10 cellular contexts compared by ENCODE assay signal in genomic region chr10:13206546-13207443, GRCh38. TPM values are rescaled to one million over a fixed set of nuclear protein-coding genes. Genes with fewer than 3 reads are reported as not detected.
DNase-seq lines count a peak whose midpoint lies in the region; ATAC-seq, FAIRE-seq and TF ChIP-seq lines count a peak whose summit lies in the region.
"Had no signal": no experiment of that assay in that cellular context is flagged by ENCODE, and none has a peak within 500 bp of the region (broad histone marks: within the 10 kb centered on the region; RNA-seq: fewer than 3 reads in every experiment).

No MANE protein-coding gene starts in this region.

- dilution Hi-C loops in keratinocyte (cut with MboI; ENCODE audit: extremely low pct_ligation_motif_present, low sequenced_read_pairs) = no loop called here

- ATAC-seq in natural killer cell = no peak

- intact Hi-C loops in A673 (cut with micrococcal nuclease; ENCODE audit: unreplicated experiment) = no loop called here
- intact Hi-C loops in natural killer cell (cut with micrococcal nuclease) = no loop called here

- DNase-seq in A673 (ENCODE audit: low spot score) = peak; percentile 23
- peak; percentile 68 for DNase-seq in GM23248
- peak; percentile 53 for DNase-seq in amniotic epithelial cell (ENCODE audit: low read depth)
- no peak for DNase-seq in keratinocyte (ENCODE audit: low read depth, low spot score)
- DNase-seq in natural killer cell = no peak
- DNase-seq in DMS79 (lab: John Stamatoyannopoulos, UW) = no peak
- DNase-seq in hippocampal formation (lab: John Stamatoyannopoulos, UW) = no peak
- DNase-seq in activated CD4-positive, alpha-beta T cell treated with anti-CD3 and anti-CD28 coated beads, Interleukin-2, amount 50 U/mL, for 1 hour = no peak
- DNase-seq: activated CD4-positive, alpha-beta memory T cell treated with anti-CD3 and anti-CD28 coated beads, Interleukin-2, amount 10 ng/mL, durations not matched to agents 7 days and 5 days had no signal

- POLR2A ChIA-PET in A673 (lab: Charles Lee; ENCODE audit: low non-redundant PET) = no interaction called here

- no peak overlapping the region for H3K4me2 ChIP-seq in GM23248 (ENCODE audit: unreplicated experiment)
- no peak overlapping the region for H3K4me2 ChIP-seq in keratinocyte (ENCODE audit: control insufficient read depth, extremely low read depth, insufficient read depth, low read depth, low read length)

- no peaks in the 10 kb centered on the region for H3F3A ChIP-seq in GM23248 (ENCODE audit: insufficient read depth)

- H3K27me3 Mint-ChIP-seq in natural killer cell (ENCODE audit: low read depth in 2 of 2) = no peaks in the 10 kb centered on the region
- H3K27me3 Mint-ChIP-seq: activated CD4-positive, alpha-beta memory T cell treated with anti-CD3 and anti-CD28 coated beads, Interleukin-2, amount 10 ng/mL, durations not matched to agents 7 days and 5 days had no signal

- CTCF ChIA-PET in A673 (lab: Charles Lee) = interaction anchor here (0.6 to 0.7 kb wide), 3 partner anchors 40 to 586 kb away, joined by 3 to 4 read pairs (median 3); no protein-coding TSS in a partner anchor

- H3K27ac Mint-ChIP-seq in natural killer cell = no peak overlapping the region
- H3K27ac Mint-ChIP-seq: activated CD4-positive, alpha-beta memory T cell treated with anti-CD3 and anti-CD28 coated beads, Interleukin-2, amount 10 ng/mL, durations not matched to agents 7 days and 5 days had no signal

- no peak overlapping the region for H3K27ac ChIP-seq in A673 (ENCODE audit: low read depth, low read length, poor library complexity, severe bottlenecking)
- H3K27ac ChIP-seq in GM23248 = no peak overlapping the region
- H3K27ac ChIP-seq in keratinocyte (ENCODE audit: control insufficient read depth, insufficient read depth, low read length) = no peak overlapping the region

- no peaks in the 10 kb centered on the region for H3K9me3 ChIP-seq in A673 (ENCODE audit: low read depth, low read length, poor library complexity, severe bottlenecking)
- no peaks in the 10 kb centered on the region for H3K9me3 ChIP-seq in GM23248 (ENCODE audit: low read depth)
- H3K9me3 ChIP-seq in keratinocyte (ENCODE audit: control insufficient read depth, low read depth, low read length) = no peaks in the 10 kb centered on the region

- H3K4me1 Mint-ChIP-seq in natural killer cell = no peaks in the 10 kb centered on the region
- H3K4me1 Mint-ChIP-seq: activated CD4-positive, alpha-beta memory T cell treated with anti-CD3 and anti-CD28 coated beads, Interleukin-2, amount 10 ng/mL, durations not matched to agents 7 days and 5 days had no signal

- H3K9ac ChIP-seq in GM23248 = no peak overlapping the region
- H3K9ac ChIP-seq in keratinocyte (ENCODE audit: control insufficient read depth, extremely low read depth, insufficient read depth, low read length) = no peak overlapping the region

- H3K9me2 ChIP-seq in GM23248 (ENCODE audit: insufficient read depth) = no peaks in the 10 kb centered on the region

- no peak for FAIRE-seq in keratinocyte (lab: Jason Lieb, UNC)

- H3K36me3 Mint-ChIP-seq in natural killer cell = no peaks in the 10 kb centered on the region

- TF ChIP-seq CTCF in A673 (conservative IDR thresholded peaks at IDR 0.05; ENCODE audit: low read depth, low read length) (peak; percentile 61), keratinocyte (optimal IDR thresholded peaks at IDR 0.05 in 1 of 3, IDR thresholded peaks at IDR 0.05 in 1 of 3, conservative IDR thresholded peaks at IDR 0.05 in 1 of 3; ENCODE audit: extremely low read depth in 1 of 3, insufficient read depth in 2 of 3, low read length in 3 of 3) (peak in 2 of 3 experiments; percentile 27 to 59), natural killer cell (IDR thresholded peaks at IDR 0.05) (no peak)

- H3K79me2 ChIP-seq in GM23248 (ENCODE audit: insufficient read depth) (no peaks in the 10 kb centered on the region), keratinocyte (ENCODE audit: control insufficient read depth, insufficient read depth, low read length) (no peaks in the 10 kb centered on the region)

- H2AFZ ChIP-seq in GM23248 = no peak overlapping the region
- no peak overlapping the region for H2AFZ ChIP-seq in keratinocyte (ENCODE audit: control insufficient read depth, low read length)

- H4K20me1 ChIP-seq in GM23248 (ENCODE audit: insufficient read depth) (no peaks in the 10 kb centered on the region), keratinocyte (ENCODE audit: control insufficient read depth, extremely low read depth, insufficient read depth, low read length) (no peaks in the 10 kb centered on the region)

- H3K4me1 ChIP-seq in A673 (ENCODE audit: insufficient read depth, low read length, poor library complexity, severe bottlenecking) (no peaks in the 10 kb centered on the region), GM23248 (ENCODE audit: insufficient read depth) (no peaks in the 10 kb centered on the region), keratinocyte (ENCODE audit: control insufficient read depth, extremely low read depth, insufficient read depth, low read length) (no peaks in the 10 kb centered on the region)

- H3K36me3 ChIP-seq in A673 (ENCODE audit: insufficient read depth, low read length, poor library complexity, severe bottlenecking) = peaks cover 62% of the 10 kb centered on the region
- no peaks in the 10 kb centered on the region for H3K36me3 ChIP-seq in GM23248 (ENCODE audit: low read depth)
- peaks cover 0 to 10% of the 10 kb centered on the region in 2 experiments for H3K36me3 ChIP-seq in keratinocyte (ENCODE audit: control insufficient read depth in 2 of 2, extremely low read depth in 1 of 2, insufficient read depth in 2 of 2, low read length in 2 of 2)

- no peak overlapping the region for H3K4me3 ChIP-seq in A673 (ENCODE audit: low read depth, low read length, poor library complexity, severe bottlenecking)
- H3K4me3 ChIP-seq in GM23248 = no peak overlapping the region
- H3K4me3 ChIP-seq in keratinocyte (ENCODE audit: control insufficient read depth in 2 of 3, extremely low read depth in 1 of 3, insufficient read depth in 2 of 3, low read depth in 1 of 3, low read length in 3 of 3) = no peak overlapping the region
- H3K4me3 ChIP-seq: lung had no signal

- in situ Hi-C loops in GM23248 (cut with MboI) = no loop called here

- no TSS peak for BruUV-seq in A673 (replicated peaks; lab: Mats Ljungman, UMichigan)

- H3K4me3 Mint-ChIP-seq in natural killer cell = no peak overlapping the region
- H3K4me3 Mint-ChIP-seq: activated CD4-positive, alpha-beta memory T cell treated with anti-CD3 and anti-CD28 coated beads, Interleukin-2, amount 10 ng/mL, durations not matched to agents 7 days and 5 days had no signal

- WGBS in GM23248 (ENCODE audit: low coverage in 1 of 2, low lambda C conversion rate in 2 of 2, missing lambda C conversion rate in 2 of 2), 2 experiments = 68 to 74% methylated on average over 5 of the region's 5 CpGs

- H3K27me3 ChIP-seq in A673 (replicated peaks; ENCODE audit: insufficient read depth, low read depth, low read length, poor library complexity) (no peaks in the 10 kb centered on the region), GM23248 (replicated peaks; ENCODE audit: insufficient read depth) (no peaks in the 10 kb centered on the region), keratinocyte (ENCODE audit: control insufficient read depth, extremely low read depth, insufficient read depth, low read length) (no peaks in the 10 kb centered on the region)

- no peaks in the 10 kb centered on the region for H3K9me1 ChIP-seq in keratinocyte (ENCODE audit: control insufficient read depth, extremely low read depth, insufficient read depth, low read length)

- no peaks in the 10 kb centered on the region for H3K9me3 Mint-ChIP-seq in natural killer cell
- H3K9me3 Mint-ChIP-seq: activated CD4-positive, alpha-beta memory T cell treated with anti-CD3 and anti-CD28 coated beads, Interleukin-2, amount 10 ng/mL, durations not matched to agents 7 days and 5 days had no signal

RNA-seq across cellular contexts. Expression of gene UCMA, which starts 27.4 kb away (rescaled TPM):
- total RNA-seq in A673 (2021) (not detected in 2 replicates), natural killer cell (not detected)
- not detected in 2 replicates for total RNA-seq in GM23248 (2014; rRNA removed; shearing (Covaris generic))
- polyA plus RNA-seq in GM23248 (2016; fragmentation: Nextera tagmentation; extraction: Ambion mirVana) (not detected in 2 replicates), keratinocyte (not detected in 3 replicates)
- not detected for polyA plus RNA-seq in keratinocyte (2011; ENCODE audit: low read depth)
- polyA plus RNA-seq in keratinocyte (2011; cell fraction: cytosol; rRNA removed) = not detected in 2 replicates
- polyA plus RNA-seq in keratinocyte (2011; cell fraction: nucleus; rRNA removed) = not detected in 2 replicates
- polyA plus RNA-seq in keratinocyte (2012; ENCODE audit: low replicate concordance) = not detected in 2 replicates
- not detected in 3 replicates for polyA minus RNA-seq in keratinocyte
- polyA minus RNA-seq in keratinocyte (2011; cell fraction: cytosol; rRNA and poly(A)+ RNA removed) = not detected
- not detected in 2 replicates for polyA minus RNA-seq in keratinocyte (2011; cell fraction: nucleus; rRNA and poly(A)+ RNA removed)
- total RNA-seq: activated CD4-positive, alpha-beta memory T cell treated with anti-CD3 and anti-CD28 coated beads, Interleukin-2, amount 10 ng/mL, durations not matched to agents 7 days and 5 days had no signal
- polyA plus RNA-seq: lung had no signal

RNA-seq across cellular contexts. Expression of gene MCM10, which starts 45.4 kb away (rescaled TPM):
- total RNA-seq in A673 (2021) (89.3 and 97.5 TPM in 2 replicates), natural killer cell (1 to 10 TPM in 2 of 3 donors, under 1 TPM in 1; 0.73 to 2.9 (median 1.3) TPM)
- 3.4 and 5.2 TPM in 2 replicates for total RNA-seq in GM23248 (2014; rRNA removed; shearing (Covaris generic))
- polyA plus RNA-seq in GM23248 (2016; fragmentation: Nextera tagmentation; extraction: Ambion mirVana) (4.6 and 4.7 TPM in 2 replicates), keratinocyte (0.75 to 6.4 TPM (median 6.2 TPM) in 3 replicates)
- 0.16 TPM for polyA plus RNA-seq in keratinocyte (2011; ENCODE audit: low read depth)
- 1.2 and 2.0 TPM in 2 replicates for polyA plus RNA-seq in keratinocyte (2011; cell fraction: cytosol; rRNA removed)
- polyA plus RNA-seq in keratinocyte (2011; cell fraction: nucleus; rRNA removed) = 2.0 and 2.9 TPM in 2 replicates
- 0.76 and 6.7 TPM in 2 replicates for polyA plus RNA-seq in keratinocyte (2012; ENCODE audit: low replicate concordance)
- 0.26 to 7.3 TPM (median 4.7 TPM) in 3 replicates for polyA minus RNA-seq in keratinocyte
- polyA minus RNA-seq in keratinocyte (2011; cell fraction: cytosol; rRNA and poly(A)+ RNA removed) = 5.8 TPM
- polyA minus RNA-seq in keratinocyte (2011; cell fraction: nucleus; rRNA and poly(A)+ RNA removed) = 2.5 and 3.4 TPM in 2 replicates

Comparison
In these comparisons a context has a peak if more than half of its experiments do, and no peak if none do; other contexts are left out.
1. DNase-seq: peak in A673 (single experiment), GM23248 (single experiment) and amniotic epithelial cell (single experiment); none in keratinocyte (single experiment), natural killer cell (single experiment), DMS79 (single experiment), hippocampal formation (0 of 2) and activated CD4-positive, alpha-beta T cell treated with anti-CD3 and anti-CD28 coated beads, Interleukin-2, amount 50 U/mL, for 1 hour (single experiment).
2. RNA of gene MCM10, which starts 45.4 kb away (total RNA-seq): 89.3 to 97.5 TPM in A673; 3.4 to 5.2 TPM in GM23248 and 0.73 to 2.9 TPM in natural killer cell; every median in the first group is over 10 times any median in the second.